Comparison of ENCODE assay signal across 2 cellular contexts in the genomic region with DNA sequence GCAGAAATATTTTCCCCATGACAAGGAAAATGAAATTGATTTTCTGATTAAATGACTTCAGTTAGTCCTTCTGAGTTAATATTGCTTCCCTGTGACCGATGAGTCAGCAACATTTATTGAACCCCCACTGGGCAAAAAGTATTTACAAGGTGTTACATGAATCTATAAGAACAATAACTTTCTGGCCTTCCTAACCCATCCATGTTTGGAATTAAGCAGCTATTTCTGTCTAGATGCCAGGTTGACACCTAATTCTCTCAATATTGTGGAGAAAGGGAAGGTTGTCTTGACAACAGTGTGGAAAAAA.
A peak's percentile ranks its signal among the peaks of the same experiment; 100 is the strongest.
TF ChIP-seq lines count a peak whose summit lies in the region.

No MANE protein-coding gene starts in this region.

TF ChIP-seq in HepG2, 621 proteins besides CTCF, POLR2A, EP300 and RAD21:
- TF ChIP-seq ZNF761 (CRISPR knock-in tag; conservative IDR thresholded peaks at IDR 0.05) (no peak), MAFF (IDR thresholded peaks at IDR 0.05; ENCODE audit: low read depth, low read length) (peak; percentile 32; the same call in 1 of the 2 replicates)
TF ChIP-seq in HepG2: peak in this region for 1.

TF ChIP-seq in K562, 482 proteins besides CTCF, POLR2A, EP300 and RAD21:
- TF ChIP-seq MAFG (tag; conservative IDR thresholded peaks at IDR 0.05) (peak; percentile 62), POLR2B (IDR thresholded peaks at IDR 0.05; ENCODE audit: low read depth, partially characterized antibody) (no peak), ZNF407 (IDR thresholded peaks at IDR 0.05; ENCODE audit: low read depth) (no peak), C11orf30 (IDR thresholded peaks at IDR 0.05; ENCODE audit: low read depth) (peak; percentile 32; the same call in 1 of the 2 replicates), XRCC5 (IDR thresholded peaks at IDR 0.05; ENCODE audit: low read depth, low read length) (no peak), ELK3 (CRISPR knock-in tag; IDR thresholded peaks at IDR 0.05) (no peak), FOXO4 (CRISPR knock-in tag; IDR thresholded peaks at IDR 0.05) (no peak), NFE2 (IDR thresholded peaks at IDR 0.05; ENCODE audit: low read depth) (peak; percentile 48; the same call in 1 of the 2 replicates), ZNF316 (IDR thresholded peaks at IDR 0.05) (peak; percentile 52; the same call in 1 of the 2 replicates), RUNX1 (IDR thresholded peaks at IDR 0.05; ENCODE audit: low read depth) (no peak)
- TF ChIP-seq, protein P1, sequence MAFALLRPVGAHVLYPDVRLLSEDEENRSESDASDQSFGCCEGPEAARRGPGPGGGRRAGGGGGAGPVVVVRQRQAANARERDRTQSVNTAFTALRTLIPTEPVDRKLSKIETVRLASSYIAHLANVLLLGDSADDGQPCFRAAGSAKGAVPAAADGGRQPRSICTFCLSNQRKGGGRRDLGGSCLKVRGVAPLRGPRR (CRISPR knock-in tag; IDR thresholded peaks at IDR 0.05) = no peak
- TF ChIP-seq, protein P2, sequence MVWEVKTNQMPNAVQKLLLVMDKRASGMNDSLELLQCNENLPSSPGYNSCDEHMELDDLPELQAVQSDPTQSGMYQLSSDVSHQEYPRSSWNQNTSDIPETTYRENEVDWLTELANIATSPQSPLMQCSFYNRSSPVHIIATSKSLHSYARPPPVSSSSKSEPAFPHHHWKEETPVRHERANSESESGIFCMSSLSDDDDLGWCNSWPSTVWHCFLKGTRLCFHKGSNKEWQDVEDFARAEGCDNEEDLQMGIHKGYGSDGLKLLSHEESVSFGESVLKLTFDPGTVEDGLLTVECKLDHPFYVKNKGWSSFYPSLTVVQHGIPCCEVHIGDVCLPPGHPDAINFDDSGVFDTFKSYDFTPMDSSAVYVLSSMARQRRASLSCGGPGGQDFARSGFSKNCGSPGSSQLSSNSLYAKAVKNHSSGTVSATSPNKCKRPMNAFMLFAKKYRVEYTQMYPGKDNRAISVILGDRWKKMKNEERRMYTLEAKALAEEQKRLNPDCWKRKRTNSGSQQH (CRISPR knock-in tag; IDR thresholded peaks at IDR 0.05) = no peak
